21 cellular contexts compared by ENCODE assay signal in genomic region chr9:95835398-95835797, GRCh38.
"Had no signal": no experiment of that assay in that cellular context is flagged by ENCODE, and none has a peak within 500 bp of the region (broad histone marks: within the 10 kb centered on the region; RNA-seq: fewer than 3 reads in every experiment).

No MANE protein-coding gene starts in this region.

- DNase-seq: Kasumi-1, KG1, NCI-H1092, NCI-H1105 treated with DMSO at 0.1 percent for 48 hours, NCI-H1417 treated with DMSO at 0.1 percent for 48 hours, NCI-H146, NCI-H1694 treated with DMSO at 0.1 percent for 48 hours, NCI-H1930, NCI-H2081, NCI-H2107, NCI-H2227 treated with DMSO at 0.1 percent for 48 hours, NCI-H524, NCI-H526 treated with DMSO at 0.1 percent for 48 hours, NCI-H748 treated with DMSO at 0.1 percent for 48 hours, Right ventricle myocardium superior, RPMI8226, SIG-M5 had no signal

- H3K9me3 ChIP-seq: SJSA1 had no signal

- H3K36me3 ChIP-seq: SJSA1 had no signal

- H3K27ac ChIP-seq: SJSA1, SK-N-MC had no signal

- H3K4me3 ChIP-seq: SJSA1, SK-N-MC had no signal

- H3K4me1 ChIP-seq: SJSA1 had no signal

- FAIRE-seq: HTR-8/SVneo, RCC 7860 had no signal

- H3K27me3 ChIP-seq: SJSA1 had no signal
